Comparison of ENCODE assay signal across 13 cellular contexts in the genomic region with DNA sequence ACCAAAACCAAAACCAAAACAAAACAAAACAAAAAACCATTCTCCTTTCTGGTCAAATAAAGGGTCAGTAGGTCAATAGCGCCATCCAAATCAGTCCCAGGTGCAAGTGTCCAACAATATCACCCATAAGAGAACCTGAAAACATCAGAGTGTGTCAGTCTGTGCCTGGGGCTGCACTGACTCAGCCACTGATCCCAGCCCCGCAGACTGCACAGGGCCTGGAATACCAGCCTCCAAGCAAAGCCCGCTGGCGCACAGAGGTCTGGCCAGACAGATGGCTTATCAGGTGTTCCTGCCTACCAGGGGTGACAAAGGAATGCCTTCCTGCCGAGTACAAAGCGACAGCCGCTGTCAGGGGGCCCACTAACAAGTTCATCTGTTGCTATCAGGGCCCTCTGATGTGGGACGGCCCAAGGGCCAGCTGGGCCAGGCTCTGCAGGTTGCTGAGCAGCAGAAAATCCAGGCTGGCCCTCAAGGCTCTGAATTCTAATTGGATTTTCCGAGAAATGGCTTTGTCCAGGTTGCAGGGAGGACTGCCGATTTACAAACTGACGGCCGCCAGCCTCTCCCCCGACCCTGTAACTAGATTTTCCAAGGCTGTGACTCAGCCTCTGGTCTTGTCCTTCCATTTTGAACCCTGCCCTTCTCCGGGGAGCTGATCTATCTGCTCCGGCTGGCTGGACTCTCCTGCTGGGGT. TPM values are rescaled to one million over a fixed set of nuclear protein-coding genes. Genes with fewer than 3 reads are reported as not detected.
DNase-seq lines count a peak whose midpoint lies in the region; ATAC-seq and TF ChIP-seq lines count a peak whose summit lies in the region.
"Had no signal": no experiment of that assay in that cellular context is flagged by ENCODE, and none has a peak within 500 bp of the region (broad histone marks: within the 10 kb centered on the region; RNA-seq: fewer than 3 reads in every experiment).

No MANE protein-coding gene starts in this region.

- H3K4me1 Mint-ChIP-seq in natural killer cell treated with Interleukin-12 subunit alpha and Interleukin-12 subunit beta and Interleukin-15 and Interleukin-18, amount 100 ng/mL, for 72 hours (ENCODE audit: low read depth in 2 of 2), result peaks cover 13 to 15% of the 10 kb centered on the region in 2 donors

- no peak overlapping the region for H3K27ac ChIP-seq in coronary artery
- H3K27ac ChIP-seq: BLaER1 treated with 17β-estradiol and CSF1 and Interleukin-3, amounts not matched to agents 10 nM and 100 nM had no signal

- H3K4me3 ChIP-seq in coronary artery, result no peak overlapping the region
- H3K4me3 ChIP-seq: BLaER1 treated with 17β-estradiol and CSF1 and Interleukin-3, amounts not matched to agents 10 nM and 100 nM had no signal

- no peak overlapping the region for H3K27ac Mint-ChIP-seq in natural killer cell treated with Interleukin-12 subunit alpha and Interleukin-12 subunit beta and Interleukin-15 and Interleukin-18, amount 100 ng/mL, for 72 hours
- H3K27ac Mint-ChIP-seq: activated naive CD4-positive, alpha-beta T cell treated with anti-CD3 and anti-CD28 coated beads for 36 hours had no signal

- TF ChIP-seq CTCF in coronary artery (IDR thresholded peaks at IDR 0.05), result no peak

- H3K27me3 Mint-ChIP-seq in natural killer cell treated with Interleukin-12 subunit alpha and Interleukin-12 subunit beta and Interleukin-15 and Interleukin-18, amount 100 ng/mL, for 72 hours, result peaks cover 32 to 51% of the 10 kb centered on the region in 2 donors

- H3K9me3 Mint-ChIP-seq in natural killer cell treated with Interleukin-12 subunit alpha and Interleukin-12 subunit beta and Interleukin-15 and Interleukin-18, amount 100 ng/mL, for 72 hours, result no peaks in the 10 kb centered on the region
- H3K9me3 Mint-ChIP-seq: activated naive CD4-positive, alpha-beta T cell treated with anti-CD3 and anti-CD28 coated beads for 36 hours; stimulated activated naive CD8-positive, alpha-beta T cell treated with anti-CD3 and anti-CD28 coated beads, Interleukin-15, amount 100 ng/mL, for 72 hours had no signal

- ATAC-seq in GM18907 (IDR thresholded peaks at IDR 0.05; ENCODE audit: unreplicated experiment), result no peak
- no peak for ATAC-seq in natural killer cell treated with Interleukin-12 subunit alpha and Interleukin-12 subunit beta and Interleukin-15 and Interleukin-18, amount 100 ng/mL, for 72 hours
- ATAC-seq: stimulated activated naive CD8-positive, alpha-beta T cell treated with anti-CD3 and anti-CD28 coated beads, Interleukin-15, amount 100 ng/mL, for 72 hours had no signal

- no peak overlapping the region for H3K4me3 Mint-ChIP-seq in natural killer cell treated with Interleukin-12 subunit alpha and Interleukin-12 subunit beta and Interleukin-15 and Interleukin-18, amount 100 ng/mL, for 72 hours
- H3K4me3 Mint-ChIP-seq: activated naive CD4-positive, alpha-beta T cell treated with anti-CD3 and anti-CD28 coated beads for 36 hours; stimulated activated naive CD8-positive, alpha-beta T cell treated with anti-CD3 and anti-CD28 coated beads, Interleukin-15, amount 100 ng/mL, for 72 hours had no signal

- H3K36me3 Mint-ChIP-seq in natural killer cell treated with Interleukin-12 subunit alpha and Interleukin-12 subunit beta and Interleukin-15 and Interleukin-18, amount 100 ng/mL, for 72 hours, result no peaks in the 10 kb centered on the region

- DNase-seq in ELF-1 (ENCODE audit: low read depth, low spot score) (peak; percentile 99), NCI-H524 treated with DMSO at 0.1 percent for 48 hours (lab: John Stamatoyannopoulos, UW) (peak; percentile 93), cerebellum (ENCODE audit: low spot score) (peak; percentile 89), lung microvascular endothelial cell (ENCODE audit: low read depth in 2 of 2) (peak; percentile 16 to 40), coronary artery (ENCODE audit: low spot score) (no peak)
- DNase-seq in stimulated activated CD4-positive, alpha-beta T cell treated with anti-CD3 and anti-CD28 coated beads, Interleukin-4, amount 100 ng/mL, for 4 hours, result no peak
- no peak for DNase-seq in natural killer cell treated with Interleukin-12 subunit alpha and Interleukin-12 subunit beta and Interleukin-15 and Interleukin-18, amount 100 ng/mL, for 72 hours (ENCODE audit: low spot score)
- DNase-seq: activated CD4-positive, alpha-beta T cell treated with anti-CD3 and anti-CD28 coated beads, Interleukin-2, amount 50 U/mL, for 1 hour; activated naive CD4-positive, alpha-beta T cell treated with anti-CD3 and anti-CD28 coated beads for 36 hours; NCI-H1930; stimulated activated naive CD8-positive, alpha-beta T cell treated with anti-CD3 and anti-CD28 coated beads, Interleukin-15, amount 100 ng/mL, for 72 hours had no signal

RNA-seq across cellular contexts. Expression of gene TMEM51, which starts 13.7 kb away (rescaled TPM):
- 4.7 TPM for total RNA-seq in cerebellum
- total RNA-seq in lung microvascular endothelial cell, result 5.9 and 9.3 TPM in 2 replicates
- not detected for total RNA-seq in natural killer cell treated with Interleukin-12 subunit alpha and Interleukin-12 subunit beta and Interleukin-15 and Interleukin-18, amount 100 ng/mL, for 72 hours

Comparison
In these comparisons a context has a peak if more than half of its experiments do, and no peak if none do; other contexts are left out.
1. DNase-seq: peak in ELF-1 (single experiment), NCI-H524 treated with DMSO at 0.1 percent for 48 hours (single experiment), cerebellum (single experiment) and lung microvascular endothelial cell (2 of 2); none in stimulated activated CD4-positive, alpha-beta T cell treated with anti-CD3 and anti-CD28 coated beads, Interleukin-4, amount 100 ng/mL, for 4 hours (0 of 2), coronary artery (single experiment) and natural killer cell treated with Interleukin-12 subunit alpha and Interleukin-12 subunit beta and Interleukin-15 and Interleukin-18, amount 100 ng/mL, for 72 hours (single experiment).